In the genomic region with DNA sequence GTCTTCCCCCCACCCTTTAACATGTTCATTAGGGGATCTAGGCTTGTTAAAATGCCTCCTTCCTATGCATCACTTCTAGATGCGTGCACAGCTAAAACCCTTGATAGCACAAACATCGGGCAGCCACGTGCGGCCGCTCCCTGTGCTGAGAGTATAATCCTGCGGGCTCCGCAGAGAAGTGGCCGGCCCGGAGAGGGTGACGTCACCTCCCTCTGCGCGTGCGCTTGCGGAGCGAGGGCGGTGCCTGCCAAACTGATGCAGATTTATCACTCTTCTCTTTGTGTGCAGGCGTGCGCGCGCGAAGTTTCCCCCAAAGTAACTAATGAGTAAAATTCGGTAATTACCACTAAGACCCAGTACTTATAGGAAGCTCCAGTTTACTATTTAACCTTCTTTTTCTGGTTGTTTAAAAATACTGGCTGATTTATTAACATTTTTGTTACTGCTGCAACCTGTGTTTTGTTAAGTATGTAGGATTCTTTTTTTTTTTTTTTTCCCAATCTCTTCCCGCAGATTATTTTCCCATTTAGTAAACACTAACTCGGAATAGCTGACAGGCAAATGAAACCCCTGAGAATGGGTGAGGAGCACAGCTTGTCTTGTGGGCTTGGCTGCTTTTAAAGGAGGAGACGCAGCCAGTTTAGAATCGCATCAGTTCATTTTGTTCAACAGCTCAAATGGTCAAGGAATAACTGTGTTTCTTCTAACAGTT, we compare ENCODE assay signal across 1 cellular context.
TF ChIP-seq lines count a peak whose summit lies in the region.

No MANE protein-coding gene starts in this region.

TF ChIP-seq in GM12878, 131 proteins besides CTCF, POLR2A, EP300 and RAD21 (continued from another document and continues in another):
- TF ChIP-seq CREB1 (IDR thresholded peaks at IDR 0.05; ENCODE audit: low read depth) (peak; percentile 57; the same call in 1 of the 2 replicates), MTA3 (IDR thresholded peaks at IDR 0.05; ENCODE audit: borderline replicate concordance, low read length) (no peak), SIX5 (IDR thresholded peaks at IDR 0.05; ENCODE audit: low read depth, low read length, severe bottlenecking) (no peak), SPI1 (IDR thresholded peaks at IDR 0.05; ENCODE audit: borderline replicate concordance, insufficient read depth, low read depth, low read length) (0 out of 2 replicates have a peak, but pooled peaks have one; percentile 7), DPF2 (IDR thresholded peaks at IDR 0.05) (0 out of 2 replicates have a peak, but pooled peaks have one; percentile 39), ASH2L (IDR thresholded peaks at IDR 0.05; ENCODE audit: borderline replicate concordance, low read depth) (0 out of 2 replicates have a peak, but pooled peaks have one; percentile 50), SIN3A (IDR thresholded peaks at IDR 0.05; ENCODE audit: low read depth, low read length) (0 out of 2 replicates have a peak, but pooled peaks have one; percentile 17), NR2C2 (IDR thresholded peaks at IDR 0.05; ENCODE audit: borderline replicate concordance, control insufficient read depth, insufficient read length, low read depth) (no peak), NRF1 (conservative IDR thresholded peaks at IDR 0.05; ENCODE audit: low read depth, low read length) (peak; percentile 83), PAX8 (IDR thresholded peaks at IDR 0.05) (no peak), CHD4 (IDR thresholded peaks at IDR 0.05) (no peak), TAF1 (IDR thresholded peaks at IDR 0.05; ENCODE audit: borderline replicate concordance, low read depth, low read length) (peak; percentile 26; the same call in 1 of the 2 replicates), PAX5 (IDR thresholded peaks at IDR 0.05; ENCODE audit: borderline replicate concordance, low read depth, low read length) (no peak), POLR2AphosphoS5 (IDR thresholded peaks at IDR 0.05; ENCODE audit: low read length) (0 out of 2 replicates have a peak, but pooled peaks have one; percentile 33), ATF7 (IDR thresholded peaks at IDR 0.05; ENCODE audit: low read depth) (peak; percentile 99), JUND (IDR thresholded peaks at IDR 0.05; ENCODE audit: low read depth, low read length) (peak; percentile 90), IRF4 (IDR thresholded peaks at IDR 0.05; ENCODE audit: low read depth, low read length) (no peak), NBN (IDR thresholded peaks at IDR 0.05) (peak; percentile 84), IKZF1 (conservative IDR thresholded peaks at IDR 0.05) (0 out of 2 replicates have a peak, but pooled peaks have one; percentile 38), POU2F2 (IDR thresholded peaks at IDR 0.05; ENCODE audit: borderline replicate concordance, low read depth, low read length) (0 out of 3 replicates have a peak, but pooled peaks have one; percentile 16)
- TF ChIP-seq, protein P1, sequence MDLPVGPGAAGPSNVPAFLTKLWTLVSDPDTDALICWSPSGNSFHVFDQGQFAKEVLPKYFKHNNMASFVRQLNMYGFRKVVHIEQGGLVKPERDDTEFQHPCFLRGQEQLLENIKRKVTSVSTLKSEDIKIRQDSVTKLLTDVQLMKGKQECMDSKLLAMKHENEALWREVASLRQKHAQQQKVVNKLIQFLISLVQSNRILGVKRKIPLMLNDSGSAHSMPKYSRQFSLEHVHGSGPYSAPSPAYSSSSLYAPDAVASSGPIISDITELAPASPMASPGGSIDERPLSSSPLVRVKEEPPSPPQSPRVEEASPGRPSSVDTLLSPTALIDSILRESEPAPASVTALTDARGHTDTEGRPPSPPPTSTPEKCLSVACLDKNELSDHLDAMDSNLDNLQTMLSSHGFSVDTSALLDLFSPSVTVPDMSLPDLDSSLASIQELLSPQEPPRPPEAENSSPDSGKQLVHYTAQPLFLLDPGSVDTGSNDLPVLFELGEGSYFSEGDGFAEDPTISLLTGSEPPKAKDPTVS (IDR thresholded peaks at IDR 0.05; ENCODE audit: low read depth, low read length) = no peak
- TF ChIP-seq, protein P2, sequence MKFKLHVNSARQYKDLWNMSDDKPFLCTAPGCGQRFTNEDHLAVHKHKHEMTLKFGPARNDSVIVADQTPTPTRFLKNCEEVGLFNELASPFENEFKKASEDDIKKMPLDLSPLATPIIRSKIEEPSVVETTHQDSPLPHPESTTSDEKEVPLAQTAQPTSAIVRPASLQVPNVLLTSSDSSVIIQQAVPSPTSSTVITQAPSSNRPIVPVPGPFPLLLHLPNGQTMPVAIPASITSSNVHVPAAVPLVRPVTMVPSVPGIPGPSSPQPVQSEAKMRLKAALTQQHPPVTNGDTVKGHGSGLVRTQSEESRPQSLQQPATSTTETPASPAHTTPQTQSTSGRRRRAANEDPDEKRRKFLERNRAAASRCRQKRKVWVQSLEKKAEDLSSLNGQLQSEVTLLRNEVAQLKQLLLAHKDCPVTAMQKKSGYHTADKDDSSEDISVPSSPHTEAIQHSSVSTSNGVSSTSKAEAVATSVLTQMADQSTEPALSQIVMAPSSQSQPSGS (IDR thresholded peaks at IDR 0.05; ENCODE audit: low read length) = peak; percentile 91
- TF ChIP-seq, protein P3, sequence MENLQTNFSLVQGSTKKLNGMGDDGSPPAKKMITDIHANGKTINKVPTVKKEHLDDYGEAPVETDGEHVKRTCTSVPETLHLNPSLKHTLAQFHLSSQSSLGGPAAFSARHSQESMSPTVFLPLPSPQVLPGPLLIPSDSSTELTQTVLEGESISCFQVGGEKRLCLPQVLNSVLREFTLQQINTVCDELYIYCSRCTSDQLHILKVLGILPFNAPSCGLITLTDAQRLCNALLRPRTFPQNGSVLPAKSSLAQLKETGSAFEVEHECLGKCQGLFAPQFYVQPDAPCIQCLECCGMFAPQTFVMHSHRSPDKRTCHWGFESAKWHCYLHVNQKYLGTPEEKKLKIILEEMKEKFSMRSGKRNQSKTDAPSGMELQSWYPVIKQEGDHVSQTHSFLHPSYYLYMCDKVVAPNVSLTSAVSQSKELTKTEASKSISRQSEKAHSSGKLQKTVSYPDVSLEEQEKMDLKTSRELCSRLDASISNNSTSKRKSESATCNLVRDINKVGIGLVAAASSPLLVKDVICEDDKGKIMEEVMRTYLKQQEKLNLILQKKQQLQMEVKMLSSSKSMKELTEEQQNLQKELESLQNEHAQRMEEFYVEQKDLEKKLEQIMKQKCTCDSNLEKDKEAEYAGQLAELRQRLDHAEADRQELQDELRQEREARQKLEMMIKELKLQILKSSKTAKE (IDR thresholded peaks at IDR 0.05; ENCODE audit: low read depth, poor library complexity, severe bottlenecking) = peak; percentile 21
- TF ChIP-seq, protein P4, sequence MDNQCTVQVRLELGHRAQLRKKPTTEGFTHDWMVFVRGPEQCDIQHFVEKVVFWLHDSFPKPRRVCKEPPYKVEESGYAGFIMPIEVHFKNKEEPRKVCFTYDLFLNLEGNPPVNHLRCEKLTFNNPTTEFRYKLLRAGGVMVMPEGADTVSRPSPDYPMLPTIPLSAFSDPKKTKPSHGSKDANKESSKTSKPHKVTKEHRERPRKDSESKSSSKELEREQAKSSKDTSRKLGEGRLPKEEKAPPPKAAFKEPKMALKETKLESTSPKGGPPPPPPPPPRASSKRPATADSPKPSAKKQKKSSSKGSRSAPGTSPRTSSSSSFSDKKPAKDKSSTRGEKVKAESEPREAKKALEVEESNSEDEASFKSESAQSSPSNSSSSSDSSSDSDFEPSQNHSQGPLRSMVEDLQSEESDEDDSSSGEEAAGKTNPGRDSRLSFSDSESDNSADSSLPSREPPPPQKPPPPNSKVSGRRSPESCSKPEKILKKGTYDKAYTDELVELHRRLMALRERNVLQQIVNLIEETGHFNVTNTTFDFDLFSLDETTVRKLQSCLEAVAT (IDR thresholded peaks at IDR 0.05) = no peak
- TF ChIP-seq, protein P5, sequence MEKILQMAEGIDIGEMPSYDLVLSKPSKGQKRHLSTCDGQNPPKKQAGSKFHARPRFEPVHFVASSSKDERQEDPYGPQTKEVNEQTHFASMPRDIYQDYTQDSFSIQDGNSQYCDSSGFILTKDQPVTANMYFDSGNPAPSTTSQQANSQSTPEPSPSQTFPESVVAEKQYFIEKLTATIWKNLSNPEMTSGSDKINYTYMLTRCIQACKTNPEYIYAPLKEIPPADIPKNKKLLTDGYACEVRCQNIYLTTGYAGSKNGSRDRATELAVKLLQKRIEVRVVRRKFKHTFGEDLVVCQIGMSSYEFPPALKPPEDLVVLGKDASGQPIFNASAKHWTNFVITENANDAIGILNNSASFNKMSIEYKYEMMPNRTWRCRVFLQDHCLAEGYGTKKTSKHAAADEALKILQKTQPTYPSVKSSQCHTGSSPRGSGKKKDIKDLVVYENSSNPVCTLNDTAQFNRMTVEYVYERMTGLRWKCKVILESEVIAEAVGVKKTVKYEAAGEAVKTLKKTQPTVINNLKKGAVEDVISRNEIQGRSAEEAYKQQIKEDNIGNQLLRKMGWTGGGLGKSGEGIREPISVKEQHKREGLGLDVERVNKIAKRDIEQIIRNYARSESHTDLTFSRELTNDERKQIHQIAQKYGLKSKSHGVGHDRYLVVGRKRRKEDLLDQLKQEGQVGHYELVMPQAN (conservative IDR thresholded peaks at IDR 0.05) = peak; percentile 46; the same call in 1 of the 2 replicates
- TF ChIP-seq, protein P6, sequence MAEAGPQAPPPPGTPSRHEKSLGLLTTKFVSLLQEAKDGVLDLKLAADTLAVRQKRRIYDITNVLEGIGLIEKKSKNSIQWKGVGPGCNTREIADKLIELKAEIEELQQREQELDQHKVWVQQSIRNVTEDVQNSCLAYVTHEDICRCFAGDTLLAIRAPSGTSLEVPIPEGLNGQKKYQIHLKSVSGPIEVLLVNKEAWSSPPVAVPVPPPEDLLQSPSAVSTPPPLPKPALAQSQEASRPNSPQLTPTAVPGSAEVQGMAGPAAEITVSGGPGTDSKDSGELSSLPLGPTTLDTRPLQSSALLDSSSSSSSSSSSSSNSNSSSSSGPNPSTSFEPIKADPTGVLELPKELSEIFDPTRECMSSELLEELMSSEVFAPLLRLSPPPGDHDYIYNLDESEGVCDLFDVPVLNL (IDR thresholded peaks at IDR 0.05; ENCODE audit: low read depth, low read length) = no peak
- TF ChIP-seq, protein P7, sequence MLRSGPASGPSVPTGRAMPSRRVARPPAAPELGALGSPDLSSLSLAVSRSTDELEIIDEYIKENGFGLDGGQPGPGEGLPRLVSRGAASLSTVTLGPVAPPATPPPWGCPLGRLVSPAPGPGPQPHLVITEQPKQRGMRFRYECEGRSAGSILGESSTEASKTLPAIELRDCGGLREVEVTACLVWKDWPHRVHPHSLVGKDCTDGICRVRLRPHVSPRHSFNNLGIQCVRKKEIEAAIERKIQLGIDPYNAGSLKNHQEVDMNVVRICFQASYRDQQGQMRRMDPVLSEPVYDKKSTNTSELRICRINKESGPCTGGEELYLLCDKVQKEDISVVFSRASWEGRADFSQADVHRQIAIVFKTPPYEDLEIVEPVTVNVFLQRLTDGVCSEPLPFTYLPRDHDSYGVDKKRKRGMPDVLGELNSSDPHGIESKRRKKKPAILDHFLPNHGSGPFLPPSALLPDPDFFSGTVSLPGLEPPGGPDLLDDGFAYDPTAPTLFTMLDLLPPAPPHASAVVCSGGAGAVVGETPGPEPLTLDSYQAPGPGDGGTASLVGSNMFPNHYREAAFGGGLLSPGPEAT (IDR thresholded peaks at IDR 0.05; ENCODE audit: low read depth) = 0 out of 2 replicates have a peak, but pooled peaks have one; percentile 49
- TF ChIP-seq, protein P8, sequence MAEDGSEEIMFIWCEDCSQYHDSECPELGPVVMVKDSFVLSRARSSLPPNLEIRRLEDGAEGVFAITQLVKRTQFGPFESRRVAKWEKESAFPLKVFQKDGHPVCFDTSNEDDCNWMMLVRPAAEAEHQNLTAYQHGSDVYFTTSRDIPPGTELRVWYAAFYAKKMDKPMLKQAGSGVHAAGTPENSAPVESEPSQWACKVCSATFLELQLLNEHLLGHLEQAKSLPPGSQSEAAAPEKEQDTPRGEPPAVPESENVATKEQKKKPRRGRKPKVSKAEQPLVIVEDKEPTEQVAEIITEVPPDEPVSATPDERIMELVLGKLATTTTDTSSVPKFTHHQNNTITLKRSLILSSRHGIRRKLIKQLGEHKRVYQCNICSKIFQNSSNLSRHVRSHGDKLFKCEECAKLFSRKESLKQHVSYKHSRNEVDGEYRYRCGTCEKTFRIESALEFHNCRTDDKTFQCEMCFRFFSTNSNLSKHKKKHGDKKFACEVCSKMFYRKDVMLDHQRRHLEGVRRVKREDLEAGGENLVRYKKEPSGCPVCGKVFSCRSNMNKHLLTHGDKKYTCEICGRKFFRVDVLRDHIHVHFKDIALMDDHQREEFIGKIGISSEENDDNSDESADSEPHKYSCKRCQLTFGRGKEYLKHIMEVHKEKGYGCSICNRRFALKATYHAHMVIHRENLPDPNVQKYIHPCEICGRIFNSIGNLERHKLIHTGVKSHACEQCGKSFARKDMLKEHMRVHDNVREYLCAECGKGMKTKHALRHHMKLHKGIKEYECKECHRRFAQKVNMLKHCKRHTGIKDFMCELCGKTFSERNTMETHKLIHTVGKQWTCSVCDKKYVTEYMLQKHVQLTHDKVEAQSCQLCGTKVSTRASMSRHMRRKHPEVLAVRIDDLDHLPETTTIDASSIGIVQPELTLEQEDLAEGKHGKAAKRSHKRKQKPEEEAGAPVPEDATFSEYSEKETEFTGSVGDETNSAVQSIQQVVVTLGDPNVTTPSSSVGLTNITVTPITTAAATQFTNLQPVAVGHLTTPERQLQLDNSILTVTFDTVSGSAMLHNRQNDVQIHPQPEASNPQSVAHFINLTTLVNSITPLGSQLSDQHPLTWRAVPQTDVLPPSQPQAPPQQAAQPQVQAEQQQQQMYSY (CRISPR knock-in tag; IDR thresholded peaks at IDR 0.05) = peak; percentile 68; the same call in 1 of the 2 replicates
- TF ChIP-seq, protein P9, sequence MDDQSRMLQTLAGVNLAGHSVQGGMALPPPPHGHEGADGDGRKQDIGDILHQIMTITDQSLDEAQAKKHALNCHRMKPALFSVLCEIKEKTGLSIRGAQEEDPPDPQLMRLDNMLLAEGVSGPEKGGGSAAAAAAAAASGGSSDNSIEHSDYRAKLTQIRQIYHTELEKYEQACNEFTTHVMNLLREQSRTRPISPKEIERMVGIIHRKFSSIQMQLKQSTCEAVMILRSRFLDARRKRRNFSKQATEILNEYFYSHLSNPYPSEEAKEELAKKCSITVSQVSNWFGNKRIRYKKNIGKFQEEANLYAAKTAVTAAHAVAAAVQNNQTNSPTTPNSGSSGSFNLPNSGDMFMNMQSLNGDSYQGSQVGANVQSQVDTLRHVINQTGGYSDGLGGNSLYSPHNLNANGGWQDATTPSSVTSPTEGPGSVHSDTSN (IDR thresholded peaks at IDR 0.05; ENCODE audit: insufficient replicate concordance, low read depth, low read length) = peak; percentile 83
- TF ChIP-seq, protein P10, sequence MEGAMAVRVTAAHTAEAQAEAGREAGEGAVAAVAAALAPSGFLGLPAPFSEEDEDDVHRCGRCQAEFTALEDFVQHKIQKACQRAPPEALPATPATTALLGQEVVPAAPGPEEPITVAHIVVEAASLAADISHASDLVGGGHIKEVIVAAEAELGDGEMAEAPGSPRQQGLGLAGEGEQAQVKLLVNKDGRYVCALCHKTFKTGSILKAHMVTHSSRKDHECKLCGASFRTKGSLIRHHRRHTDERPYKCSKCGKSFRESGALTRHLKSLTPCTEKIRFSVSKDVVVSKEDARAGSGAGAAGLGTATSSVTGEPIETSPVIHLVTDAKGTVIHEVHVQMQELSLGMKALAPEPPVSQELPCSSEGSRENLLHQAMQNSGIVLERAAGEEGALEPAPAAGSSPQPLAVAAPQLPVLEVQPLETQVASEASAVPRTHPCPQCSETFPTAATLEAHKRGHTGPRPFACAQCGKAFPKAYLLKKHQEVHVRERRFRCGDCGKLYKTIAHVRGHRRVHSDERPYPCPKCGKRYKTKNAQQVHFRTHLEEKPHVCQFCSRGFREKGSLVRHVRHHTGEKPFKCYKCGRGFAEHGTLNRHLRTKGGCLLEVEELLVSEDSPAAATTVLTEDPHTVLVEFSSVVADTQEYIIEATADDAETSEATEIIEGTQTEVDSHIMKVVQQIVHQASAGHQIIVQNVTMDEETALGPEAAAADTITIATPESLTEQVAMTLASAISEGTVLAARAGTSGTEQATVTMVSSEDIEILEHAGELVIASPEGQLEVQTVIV (IDR thresholded peaks at IDR 0.05; ENCODE audit: borderline replicate concordance, partially characterized antibody) = no peak
- TF ChIP-seq, protein P11, sequence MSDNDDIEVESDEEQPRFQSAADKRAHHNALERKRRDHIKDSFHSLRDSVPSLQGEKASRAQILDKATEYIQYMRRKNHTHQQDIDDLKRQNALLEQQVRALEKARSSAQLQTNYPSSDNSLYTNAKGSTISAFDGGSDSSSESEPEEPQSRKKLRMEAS (IDR thresholded peaks at IDR 0.05; ENCODE audit: low read depth, low read length) = no peak
